11 cellular contexts compared by ENCODE assay signal in genomic region chr6:149628865-149629544, GRCh38. TPM values are rescaled to one million over a fixed set of nuclear protein-coding genes. Genes with fewer than 3 reads are reported as not detected.
DNase-seq lines count a peak whose midpoint lies in the region; ATAC-seq and TF ChIP-seq lines count a peak whose summit lies in the region.
"Had no signal": no experiment of that assay in that cellular context is flagged by ENCODE, and none has a peak within 500 bp of the region (broad histone marks: within the 10 kb centered on the region; RNA-seq: fewer than 3 reads in every experiment).

No MANE protein-coding gene starts in this region.

- H3K9ac ChIP-seq in PC-3 (ENCODE audit: low read length) = no peak overlapping the region
- H3K9ac ChIP-seq: BLaER1 treated with 17β-estradiol and CSF1 and Interleukin-3, amounts not matched to agents 10 nM and 100 nM had no signal

- H3K9me3 Mint-ChIP-seq in activated naive CD4-positive, alpha-beta T cell treated with anti-CD3 and anti-CD28 coated beads for 36 hours = no peaks in the 10 kb centered on the region
- no peaks in the 10 kb centered on the region for H3K9me3 Mint-ChIP-seq in stimulated activated naive CD8-positive, alpha-beta T cell treated with anti-CD3 and anti-CD28 coated beads, Interleukin-15, amount 100 ng/mL, for 72 hours
- no peaks in the 10 kb centered on the region for H3K9me3 Mint-ChIP-seq in effector memory CD8-positive, alpha-beta T cell

- H3K4me3 ChIP-seq in PC-3 (ENCODE audit: low read length) (no peak overlapping the region), H7 (ENCODE audit: insufficient read depth, low read depth, low read length) (no peak overlapping the region)
- H3K4me3 ChIP-seq: BLaER1 treated with 17β-estradiol and CSF1 and Interleukin-3, amounts not matched to agents 10 nM and 100 nM; right lobe of liver had no signal

- H4K20me1 ChIP-seq in PC-3 (ENCODE audit: low read length) = no peaks in the 10 kb centered on the region

- H3K9me2 ChIP-seq in PC-3 (replicated peaks; ENCODE audit: low read length) = no peaks in the 10 kb centered on the region

- H3K4me3 Mint-ChIP-seq in activated naive CD4-positive, alpha-beta T cell treated with anti-CD3 and anti-CD28 coated beads for 36 hours = no peak overlapping the region
- no peak overlapping the region for H3K4me3 Mint-ChIP-seq in stimulated activated naive CD8-positive, alpha-beta T cell treated with anti-CD3 and anti-CD28 coated beads, Interleukin-15, amount 100 ng/mL, for 72 hours
- H3K4me3 Mint-ChIP-seq in effector memory CD8-positive, alpha-beta T cell = no peak overlapping the region

- H3F3A ChIP-seq in PC-3 (ENCODE audit: low read length, unreplicated experiment) = no peaks in the 10 kb centered on the region

- no TSS peak for BruUV-seq in PC-3 (replicated peaks; lab: Mats Ljungman, UMichigan)

- H3K4me1 Mint-ChIP-seq in activated naive CD4-positive, alpha-beta T cell treated with anti-CD3 and anti-CD28 coated beads for 36 hours (ENCODE audit: low read depth) = peaks cover 8% of the 10 kb centered on the region
- H3K4me1 Mint-ChIP-seq in stimulated activated naive CD8-positive, alpha-beta T cell treated with anti-CD3 and anti-CD28 coated beads, Interleukin-15, amount 100 ng/mL, for 72 hours = peaks cover 9% of the 10 kb centered on the region
- H3K4me1 Mint-ChIP-seq in effector memory CD8-positive, alpha-beta T cell (ENCODE audit: low read depth in 2 of 2) = peaks cover 0 to 2% of the 10 kb centered on the region in 2 donors

- H3K36me3 Mint-ChIP-seq in activated naive CD4-positive, alpha-beta T cell treated with anti-CD3 and anti-CD28 coated beads for 36 hours (ENCODE audit: low read depth) = peaks cover 14% of the 10 kb centered on the region
- peaks cover 49% of the 10 kb centered on the region for H3K36me3 Mint-ChIP-seq in effector memory CD8-positive, alpha-beta T cell (ENCODE audit: insufficient read depth)

- H3K4me2 ChIP-seq in PC-3 (ENCODE audit: low read length) = no peak overlapping the region

- intact Hi-C loops in activated naive CD4-positive, alpha-beta T cell treated with anti-CD3 and anti-CD28 coated beads for 36 hours (cut with micrococcal nuclease) = no loop called here
- intact Hi-C loops in PC-3 (cut with micrococcal nuclease) = no loop called here

- no peaks in the 10 kb centered on the region for H3K4me1 ChIP-seq in PC-3 (ENCODE audit: insufficient read depth, low read length)
- H3K4me1 ChIP-seq: right lobe of liver had no signal

- H3K27me3 Mint-ChIP-seq in activated naive CD4-positive, alpha-beta T cell treated with anti-CD3 and anti-CD28 coated beads for 36 hours (ENCODE audit: low read depth) = no peaks in the 10 kb centered on the region
- H3K27me3 Mint-ChIP-seq in stimulated activated naive CD8-positive, alpha-beta T cell treated with anti-CD3 and anti-CD28 coated beads, Interleukin-15, amount 100 ng/mL, for 72 hours = no peaks in the 10 kb centered on the region
- H3K27me3 Mint-ChIP-seq in effector memory CD8-positive, alpha-beta T cell = no peaks in the 10 kb centered on the region

- peak; percentile 17 for DNase-seq in activated naive CD4-positive, alpha-beta T cell treated with anti-CD3 and anti-CD28 coated beads for 36 hours
- no peak for DNase-seq in activated naive CD4-positive, alpha-beta T cell treated with anti-CD3 and anti-CD28 coated beads, Interleukin-2, amount 50 U/mL, for 16 hours
- DNase-seq in PC-3 (peak; percentile 2), DMS 273 treated with DMSO at 0.1 percent for 48 hours (lab: John Stamatoyannopoulos, UW) (no peak), H7 (no peak)
- DNase-seq in stimulated activated naive CD8-positive, alpha-beta T cell treated with anti-CD3 and anti-CD28 coated beads, Interleukin-15, amount 100 ng/mL, for 72 hours = no peak
- DNase-seq in effector memory CD8-positive, alpha-beta T cell = no peak
- DNase-seq: NCI-H2029 treated with DMSO at 0.1 percent for 48 hours, right lobe of liver had no signal

- no peaks in the 10 kb centered on the region for H3K79me2 ChIP-seq in PC-3 (ENCODE audit: low read length)

- H3K36me3 ChIP-seq in PC-3 (ENCODE audit: low read depth, low read length) (no peaks in the 10 kb centered on the region), H7 (replicated peaks; ENCODE audit: control insufficient read depth, insufficient read depth, low read length) (peaks cover 2% of the 10 kb centered on the region; the same call in 1 of the 2 replicates)

- H2AFZ ChIP-seq in PC-3 (ENCODE audit: low read length) = no peak overlapping the region

- TF ChIP-seq CTCF in PC-3 (conservative IDR thresholded peaks at IDR 0.05; ENCODE audit: low read depth, low read length) = no peak

- POLR2A ChIA-PET in PC-3 (lab: Charles Lee; ENCODE audit: unreplicated experiment) = no interaction called here

- ATAC-seq in HG02759 (IDR thresholded peaks at IDR 0.05; ENCODE audit: unreplicated experiment) = peak; percentile 85
- ATAC-seq in PC-3 = peak; percentile 35; the same call in 1 of the 2 replicates
- ATAC-seq in stimulated activated naive CD8-positive, alpha-beta T cell treated with anti-CD3 and anti-CD28 coated beads, Interleukin-15, amount 100 ng/mL, for 72 hours = peak; percentile 57
- no peak for ATAC-seq in effector memory CD8-positive, alpha-beta T cell (replicated peaks)

- no peaks in the 10 kb centered on the region for H3K9me3 ChIP-seq in PC-3 (ENCODE audit: low read length)
- H3K9me3 ChIP-seq: BLaER1 treated with 17β-estradiol and CSF1 and Interleukin-3, amounts not matched to agents 10 nM and 100 nM; right lobe of liver had no signal

- H3K27me3 ChIP-seq in PC-3 (ENCODE audit: low read length) (no peaks in the 10 kb centered on the region), H7 (ENCODE audit: control insufficient read depth, insufficient read depth, low read length) (no peaks in the 10 kb centered on the region)
- H3K27me3 ChIP-seq: BLaER1 treated with 17β-estradiol and CSF1 and Interleukin-3, amounts not matched to agents 10 nM and 100 nM; right lobe of liver had no signal

- CTCF ChIA-PET in activated naive CD4-positive, alpha-beta T cell treated with anti-CD3 and anti-CD28 coated beads for 36 hours (lab: Charles Lee) = interaction anchor here (0.6 kb wide), 1 partner anchor 121 kb away, joined by 4 read pairs; no protein-coding TSS in a partner anchor
- CTCF ChIA-PET in PC-3 (lab: Charles Lee) = no interaction called here

- H3K27ac Mint-ChIP-seq in activated naive CD4-positive, alpha-beta T cell treated with anti-CD3 and anti-CD28 coated beads for 36 hours = peak overlapping the region; percentile 19
- H3K27ac Mint-ChIP-seq in stimulated activated naive CD8-positive, alpha-beta T cell treated with anti-CD3 and anti-CD28 coated beads, Interleukin-15, amount 100 ng/mL, for 72 hours = peak overlapping the region; percentile 49 to 62
- H3K27ac Mint-ChIP-seq in effector memory CD8-positive, alpha-beta T cell = peak overlapping the region in 1 of 2 donors; percentile 58

- no peak overlapping the region for H3K27ac ChIP-seq in PC-3 (ENCODE audit: low read length)
- H3K27ac ChIP-seq: right lobe of liver had no signal

RNA-seq across cellular contexts. Expression of gene KATNA1, which starts 19.5 kb away (rescaled TPM):
- 10 to 100 TPM; 18.2 to 19.7 TPM for total RNA-seq in activated naive CD4-positive, alpha-beta T cell treated with anti-CD3 and anti-CD28 coated beads for 36 hours
- total RNA-seq in PC-3 (2014; rRNA removed) = 11.4 and 18.1 TPM in 2 replicates
- 24.9 and 27.2 TPM in 2 replicates for total RNA-seq in H7 (2014; rRNA removed; shearing (Covaris generic))

Comparison
In these comparisons a context has a peak if more than half of its experiments do, and no peak if none do; other contexts are left out.
1. DNase-seq: peak in activated naive CD4-positive, alpha-beta T cell treated with anti-CD3 and anti-CD28 coated beads for 36 hours (single experiment) and PC-3 (single experiment); none in activated naive CD4-positive, alpha-beta T cell treated with anti-CD3 and anti-CD28 coated beads, Interleukin-2, amount 50 U/mL, for 16 hours (single experiment), stimulated activated naive CD8-positive, alpha-beta T cell treated with anti-CD3 and anti-CD28 coated beads, Interleukin-15, amount 100 ng/mL, for 72 hours (0 of 2), DMS 273 treated with DMSO at 0.1 percent for 48 hours (single experiment), effector memory CD8-positive, alpha-beta T cell (0 of 3) and H7 (single experiment).